In genomic region chr4:75771607-75772006, GRCh38 we compare ENCODE assay signal across 32 cellular contexts.
"Had no signal": no experiment of that assay in that cellular context is flagged by ENCODE, and none has a peak within 500 bp of the region (broad histone marks: within the 10 kb centered on the region; RNA-seq: fewer than 3 reads in every experiment).

No MANE protein-coding gene starts in this region.

- H3K27ac ChIP-seq: brain microvascular endothelial cell, esophagus muscularis mucosa, foreskin keratinocyte, gastrocnemius medialis, heart left ventricle, WERI-Rb-1 had no signal

- H3K4me1 ChIP-seq: foreskin keratinocyte, gastrocnemius medialis had no signal

- FAIRE-seq: astrocyte, bronchial epithelial cell, colon had no signal

- DNase-seq: activated B cell treated with CpG ODN at 0.5 μM for 24 hours; activated CD4-positive, alpha-beta T cell treated with anti-CD3 and anti-CD28 coated beads for 48 hours; activated CD4-positive, alpha-beta T cell treated with anti-CD3 and anti-CD28 coated beads, Interleukin-2, amount 50 U/mL, for 1 hour; activated CD4-positive, alpha-beta T cell treated with anti-CD3 and anti-CD28 coated beads, Interleukin-2, amount 50 U/mL, for 48 hours; activated CD8-positive, alpha-beta memory T cell treated with anti-CD3 and anti-CD28 coated beads for 24 hours; activated CD8-positive, alpha-beta T cell treated with anti-CD3 and anti-CD28 coated beads for 36 hours; activated effector memory CD4-positive, alpha-beta T cell treated with Interleukin-2 at 50 U/mL for 16 hours; activated gamma-delta T cell treated with Interleukin-2 at 50 U/mL for 16 hours; activated naive CD4-positive, alpha-beta T cell treated with anti-CD3 and anti-CD28 coated beads, Interleukin-2, amount 50 U/mL, for 16 hours; activated naive CD4-positive, alpha-beta T cell treated with Interleukin-2 at 50 U/mL for 16 hours; activated T-cell treated with anti-CD3 and anti-CD28 coated beads, Interleukin-2, amount 50 U/mL, for 4 hours; amniotic stem cell; anterior cingulate cortex; brain microvascular endothelial cell; cortex of kidney; dermis blood vessel endothelial cell; effector CD4-positive, alpha-beta T cell; effector memory CD8-positive, alpha-beta T cell; erythroblast; foreskin keratinocyte; gastrocnemius medialis; glutamatergic neuron; heart left ventricle; T-helper 17 cell; T1000; WERI-Rb-1 had no signal

- ATAC-seq: activated CD4-positive, CD25-positive, alpha-beta regulatory T cell treated with anti-CD3 and anti-CD28 coated beads, Interleukin-2, amount 50 U/mL, for 24 hours; activated CD8-positive, alpha-beta T cell treated with anti-CD3 and anti-CD28 coated beads for 36 hours; activated T-cell treated with anti-CD3 and anti-CD28 coated beads, Interleukin-2, amount 50 U/mL, for 4 hours; activated T-helper 17 cell treated with anti-CD3 and anti-CD28 coated beads, Interleukin-2, amount 50 U/mL, for 72 hours; effector memory CD8-positive, alpha-beta T cell; foreskin keratinocyte; gastrocnemius medialis; heart left ventricle; T-helper 17 cell had no signal

- H3K27me3 ChIP-seq: brain microvascular endothelial cell, esophagus muscularis mucosa, foreskin keratinocyte, gastrocnemius medialis, heart left ventricle had no signal

- H3K4me3 ChIP-seq: esophagus muscularis mucosa, gastrocnemius medialis, heart left ventricle had no signal

- H3K9me3 ChIP-seq: esophagus muscularis mucosa, gastrocnemius medialis, heart left ventricle had no signal
